11 cellular contexts compared by ENCODE assay signal in the genomic region with DNA sequence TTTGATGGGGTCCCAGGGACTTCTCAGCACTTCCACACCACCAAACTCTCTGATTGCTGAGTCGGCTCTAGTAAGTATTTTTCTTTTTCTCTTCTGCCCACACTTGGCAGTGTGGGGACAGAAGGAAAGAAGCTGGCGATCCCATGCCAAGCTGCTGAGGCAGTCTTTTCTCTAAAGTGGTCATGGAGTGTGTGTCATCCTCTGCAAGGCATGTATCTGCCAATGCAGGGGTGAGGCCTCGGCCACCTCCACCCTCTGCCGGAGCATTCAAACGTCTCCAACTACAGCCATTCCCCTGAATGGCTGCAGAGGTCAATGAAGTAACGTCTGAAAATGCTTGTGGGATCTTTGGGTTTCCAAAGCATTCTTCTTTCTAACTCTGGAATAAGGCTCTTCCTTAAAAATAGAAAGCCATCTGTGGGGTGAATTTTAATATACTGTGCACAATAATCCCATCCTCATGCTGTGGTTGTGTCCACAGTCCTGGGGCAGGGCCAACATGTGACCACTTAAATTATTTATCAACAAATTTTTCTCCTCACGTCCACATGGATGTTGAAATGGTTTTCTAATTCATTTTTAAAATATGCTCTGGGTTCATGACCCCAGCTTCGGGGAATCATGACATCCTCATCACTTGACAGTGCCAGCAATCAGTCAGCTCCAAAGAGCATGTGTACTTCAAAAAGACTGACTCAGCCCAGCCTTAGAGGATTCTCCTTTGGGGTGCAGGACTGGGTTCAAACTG.
DNase-seq lines count a peak whose midpoint lies in the region; ATAC-seq and TF ChIP-seq lines count a peak whose summit lies in the region.
"Had no signal": no experiment of that assay in that cellular context is flagged by ENCODE, and none has a peak within 500 bp of the region (broad histone marks: within the 10 kb centered on the region; RNA-seq: fewer than 3 reads in every experiment).

No MANE protein-coding gene starts in this region.

- no peak overlapping the region for H3K9ac ChIP-seq in endodermal cell (ENCODE audit: extremely low read depth, low read length, poor library complexity, severe bottlenecking)
- H3K9ac ChIP-seq: KMS-11 had no signal

- peaks cover 42% of the 10 kb centered on the region for H3K4me1 ChIP-seq in foreskin keratinocyte
- H3K4me1 ChIP-seq in psoas muscle = peaks cover 10% of the 10 kb centered on the region
- H3K4me1 ChIP-seq in endodermal cell (ENCODE audit: control insufficient read depth, insufficient read depth, low read length) = no peaks in the 10 kb centered on the region

- 29 to 48% (median 35%) methylated on average over 8 of the region's 8 CpGs for WGBS in psoas muscle, 3 donors
- 85 to 86% methylated on average over 2 to 8 of the region's 8 CpGs for WGBS in endodermal cell (ENCODE audit: insufficient coverage in 1 of 2, insufficient read length in 1 of 2), 2 experiments

- H3K27ac ChIP-seq in foreskin keratinocyte = peak overlapping the region; percentile 59
- peak overlapping the region; percentile 47 for H3K27ac ChIP-seq in psoas muscle
- H3K27ac ChIP-seq in endodermal cell (ENCODE audit: low read depth, low read length) = no peak overlapping the region
- H3K27ac ChIP-seq: KMS-11 had no signal

- POLR2A ChIA-PET in T-cell (lab: Charles Lee) = no interaction called here

- H3K27me3 ChIP-seq in foreskin keratinocyte (no peaks in the 10 kb centered on the region), psoas muscle (ENCODE audit: insufficient read depth in 3 of 3, low read length in 2 of 3) (no peaks in the 10 kb centered on the region), endodermal cell (ENCODE audit: control insufficient read depth, insufficient read depth, low read length, poor library complexity, severe bottlenecking) (no peaks in the 10 kb centered on the region)

- H3K27me3 Mint-ChIP-seq in T-cell (no peaks in the 10 kb centered on the region), endodermal cell (ENCODE audit: insufficient read depth) (peaks cover 2% of the 10 kb centered on the region)

- H3K9me3 ChIP-seq in psoas muscle = no peaks in the 10 kb centered on the region
- H3K9me3 ChIP-seq in endodermal cell (ENCODE audit: control insufficient read depth, low read length) = no peaks in the 10 kb centered on the region

- H3K36me3 Mint-ChIP-seq in T-cell = no peaks in the 10 kb centered on the region
- H3K36me3 Mint-ChIP-seq in endodermal cell (ENCODE audit: low read depth) = no peaks in the 10 kb centered on the region

- no peak for ATAC-seq in T-cell (replicated peaks in 1 of 4)
- no peak for ATAC-seq in foreskin keratinocyte
- peak; percentile 35 to 59 (median 50) for ATAC-seq in psoas muscle
- no peak for ATAC-seq in HG03139 (IDR thresholded peaks at IDR 0.05; ENCODE audit: unreplicated experiment)

- no peaks in the 10 kb centered on the region for H3K9me3 Mint-ChIP-seq in T-cell
- no peaks in the 10 kb centered on the region for H3K9me3 Mint-ChIP-seq in endodermal cell

- H3K36me3 ChIP-seq in psoas muscle (ENCODE audit: insufficient read depth in 1 of 2, low read depth in 1 of 2) (no peaks in the 10 kb centered on the region), endodermal cell (ENCODE audit: control insufficient read depth, insufficient read depth, low read length) (no peaks in the 10 kb centered on the region)

- CTCF ChIA-PET in T-cell (lab: Charles Lee) = no interaction called here

- peak; percentile 12 for TF ChIP-seq CTCF in foreskin keratinocyte (conservative IDR thresholded peaks at IDR 0.05)
- TF ChIP-seq CTCF in psoas muscle (IDR thresholded peaks at IDR 0.05) = no peak
- TF ChIP-seq CTCF in endodermal cell (conservative IDR thresholded peaks at IDR 0.05) = no peak

- peaks cover 76 to 91% (median 80%) of the 10 kb centered on the region in 3 donors for H3K4me1 Mint-ChIP-seq in T-cell
- peaks cover 1% of the 10 kb centered on the region for H3K4me1 Mint-ChIP-seq in endodermal cell

- intact Hi-C loops in psoas muscle (cut with DNase I) = no loop called here

- H3K4me3 ChIP-seq in psoas muscle (no peak overlapping the region), endodermal cell (ENCODE audit: low read length) (no peak overlapping the region)

- H3K4me3 Mint-ChIP-seq in T-cell = peak overlapping the region in 1 of 3 donors; percentile 15
- no peak overlapping the region for H3K4me3 Mint-ChIP-seq in endodermal cell

- DNase-seq in EH (ENCODE audit: low read depth) = peak; percentile 98
- no peak for DNase-seq in T-cell
- DNase-seq in foreskin keratinocyte = peak; percentile 61 to 75
- peak; percentile 56 to 61 for DNase-seq in psoas muscle
- no peak for DNase-seq in effector CD4-positive, alpha-beta T cell
- DNase-seq in hypothalamus (lab: John Stamatoyannopoulos, UW) = no peak
- DNase-seq in endodermal cell = no peak
- DNase-seq: foreskin melanocyte, nucleus accumbens had no signal

- peak overlapping the region; percentile 94 to 99 for H3K27ac Mint-ChIP-seq in T-cell
- no peak overlapping the region for H3K27ac Mint-ChIP-seq in endodermal cell

Comparison
In these comparisons a context has a peak if more than half of its experiments do, and no peak if none do; other contexts are left out.
1. DNase-seq: peak in EH (single experiment), foreskin keratinocyte (2 of 2) and psoas muscle (2 of 2); none in T-cell (0 of 34), effector CD4-positive, alpha-beta T cell (single experiment), hypothalamus (0 of 51) and endodermal cell (single experiment).
2. ATAC-seq: peak in psoas muscle (4 of 4); none in T-cell (0 of 4), foreskin keratinocyte (single experiment) and HG03139 (single experiment).